8 cellular contexts compared by ENCODE assay signal in genomic region chr9:99299214-99300102, GRCh38.
DNase-seq lines count a peak whose midpoint lies in the region; ATAC-seq, FAIRE-seq and TF ChIP-seq lines count a peak whose summit lies in the region.

No MANE protein-coding gene starts in this region.

- 0 out of 3 replicates have a peak, but pooled peaks have one; percentile 13 for ATAC-seq in K562
- no peak for ATAC-seq in GM21717 (IDR thresholded peaks at IDR 0.05; ENCODE audit: unreplicated experiment)

- peaks cover 5 to 14% of the 10 kb centered on the region in 2 experiments; a peak in 3 of 5 replicates for H3K4me1 ChIP-seq in K562 (replicated peaks in 1 of 2; ENCODE audit: control insufficient read depth in 2 of 2, insufficient read depth in 2 of 2, low read length in 2 of 2)
- H3K4me1 ChIP-seq in stomach = peaks cover 0 to 4% (median 0%) of the 10 kb centered on the region in 4 donors

- H3K27me3 ChIP-seq in K562 (ENCODE audit: control insufficient read depth in 2 of 2, insufficient read depth in 2 of 2, low read length in 2 of 2) = no peaks in the 10 kb centered on the region; a peak in 1 of 5 replicates
- H3K27me3 ChIP-seq in stomach = no peaks in the 10 kb centered on the region

- in situ Hi-C loops in K562 (cut with MboI) = no loop called here

- H3K36me3 ChIP-seq in K562 (ENCODE audit: control insufficient read depth, insufficient read depth, low read length) (no peaks in the 10 kb centered on the region), stomach (no peaks in the 10 kb centered on the region)

- no peaks in the 10 kb centered on the region for H4K20me1 ChIP-seq in K562 (replicated peaks; ENCODE audit: control insufficient read depth, insufficient read depth, low read length)

- TF ChIP-seq RAD21 in K562 (CRISPR knock-in tag; conservative IDR thresholded peaks at IDR 0.05 in 1 of 2, IDR thresholded peaks at IDR 0.05 in 1 of 2) = peak; percentile 57 to 65

- POLR2A ChIA-PET in GM10248 (lab: Yijun Ruan, JAX) (no interaction called here), K562 (lab: Yijun Ruan, JAX) (no interaction called here)

- H3K4me3 ChIP-seq in K562 = no peak overlapping the region
- H3K4me3 ChIP-seq in stomach = no peak overlapping the region

- H3K9me3 ChIP-seq in K562 (replicated peaks; ENCODE audit: control insufficient read depth, insufficient read depth, low read depth, low read length) (no peaks in the 10 kb centered on the region), stomach (no peaks in the 10 kb centered on the region)

- H3K9me1 ChIP-seq in K562 (ENCODE audit: control insufficient read depth, insufficient read depth, low read length) = no peaks in the 10 kb centered on the region

- intact Hi-C loops in K562 (cut with micrococcal nuclease) (loop anchor here (10.0 kb wide), 1 partner anchor 115 kb away; no protein-coding TSS in a partner anchor), stomach (cut with DNase I; ENCODE audit: low total_unique reads) (no loop called here)

- H3K27ac ChIP-seq in K562 (ENCODE audit: extremely low read depth, low read depth, low read length) (no peak overlapping the region), stomach (no peak overlapping the region)

- TF ChIP-seq CTCF in GM10248 (IDR thresholded peaks at IDR 0.05; ENCODE audit: control extremely low read depth, extremely low read depth, low read depth, missing control alignments) (peak; percentile 22), K562 (IDR thresholded peaks at IDR 0.05 in 2 of 3, conservative IDR thresholded peaks at IDR 0.05 in 1 of 3; ENCODE audit: insufficient read depth in 2 of 3, low read depth in 1 of 3, low read length in 3 of 3) (peak; percentile 13 to 53 (median 21); a peak in 3 of 6 replicates), stomach (IDR thresholded peaks at IDR 0.05) (no peak)

- 9% methylated on average over 4 of the region's 4 CpGs for WGBS in K562 (ENCODE audit: insufficient coverage, low coverage, missing lambda C conversion rate)
- 61 to 75% (median 69%) methylated on average over 4 of the region's 4 CpGs for WGBS in stomach, 5 donors

- TF ChIP-seq POLR2A in K562 (conservative IDR thresholded peaks at IDR 0.05) (no peak), stomach (IDR thresholded peaks at IDR 0.05) (no peak)

- H3K4me2 ChIP-seq in K562 (ENCODE audit: insufficient read depth, low read length) = no peak overlapping the region

- H3K79me2 ChIP-seq in K562 (ENCODE audit: control insufficient read depth, insufficient read depth, low read length) = no peaks in the 10 kb centered on the region

- no peak overlapping the region for H2AFZ ChIP-seq in K562 (ENCODE audit: low read depth, low read length)

- FAIRE-seq in K562 (lab: Jason Lieb, UNC) = no peak

- BruUV-seq in K562 (replicated peaks; lab: Mats Ljungman, UMichigan) = no TSS peak

- H3K9ac ChIP-seq in K562 (ENCODE audit: insufficient read depth in 1 of 2, low read depth in 2 of 2, low read length in 2 of 2) = no peak overlapping the region

- TF ChIP-seq EP300 in K562 (IDR thresholded peaks at IDR 0.05; ENCODE audit: low read length) (no peak), stomach (IDR thresholded peaks at IDR 0.05) (no peak)

- CTCF ChIA-PET in GM10248 (lab: Yijun Ruan, JAX) (interaction anchor here (0.7 to 1.8 kb wide), 4 partner anchors 12 to 68 kb away, joined by 3 to 7 read pairs (median 5); no protein-coding TSS in a partner anchor), K562 (lab: Yijun Ruan, JAX; ENCODE audit: low intra/inter-chr PET ratio) (no interaction called here)

- DNase-seq in GM10248 (ENCODE audit: extremely low spot score) (no peak), M059J (ENCODE audit: low read depth) (peak; percentile 85), K562 (ENCODE audit: extremely low read depth in 1 of 4, low spot score in 3 of 4) (no peak), myocyte (ENCODE audit: low read depth) (peak; percentile 65), stomach (no peak), NCI-H187 treated with DMSO at 0.1 percent for 48 hours (lab: John Stamatoyannopoulos, UW) (no peak)
- no peak for DNase-seq in activated CD8-positive, alpha-beta memory T cell treated with anti-CD3 and anti-CD28 coated beads, Interleukin-2, amount 50 U/mL, for 4 hours

TF ChIP-seq in K562, 482 proteins besides CTCF, POLR2A, EP300 and RAD21:
- peak; percentile 79 for TF ChIP-seq FOSL1 (tag; conservative IDR thresholded peaks at IDR 0.05)
- TF ChIP-seq NR2C1 (IDR thresholded peaks at IDR 0.05) = no peak
- TF ChIP-seq NR2C1 (tag; IDR thresholded peaks at IDR 0.05) = no peak
- TF ChIP-seq HMGXB4 (CRISPR knock-in tag; IDR thresholded peaks at IDR 0.05) = no peak
- peak; percentile 38; the same call in 1 of the 2 replicates for TF ChIP-seq ATF3 (IDR thresholded peaks at IDR 0.05)
- TF ChIP-seq ATF3 (CRISPR knock-in tag; conservative IDR thresholded peaks at IDR 0.05) = no peak
- TF ChIP-seq JUND (IDR thresholded peaks at IDR 0.05; ENCODE audit: borderline replicate concordance, low read depth, low read length) = peak; percentile 33; the same call in 1 of the 2 replicates
- TF ChIP-seq JUND (tag; IDR thresholded peaks at IDR 0.05; ENCODE audit: borderline replicate concordance, low read depth, low read length) = no peak
- no peak for TF ChIP-seq TOE1 (IDR thresholded peaks at IDR 0.05; ENCODE audit: borderline replicate concordance)
- no peak for TF ChIP-seq TOE1 (CRISPR knock-in tag; IDR thresholded peaks at IDR 0.05; ENCODE audit: borderline replicate concordance, low read depth)
- no peak for TF ChIP-seq SRSF3 (IDR thresholded peaks at IDR 0.05; ENCODE audit: insufficient read depth, low read length)
- no peak for TF ChIP-seq FOXJ2 (tag; IDR thresholded peaks at IDR 0.05)
- peak; percentile 28 for TF ChIP-seq MEIS2 (IDR thresholded peaks at IDR 0.05; ENCODE audit: partially characterized antibody)
- peak; percentile 47; the same call in 1 of the 2 replicates for TF ChIP-seq CEBPB (tag; IDR thresholded peaks at IDR 0.05)
- TF ChIP-seq HOMEZ (CRISPR knock-in tag; IDR thresholded peaks at IDR 0.05) = no peak
- peak; percentile 31; the same call in 1 of the 2 replicates for TF ChIP-seq DEAF1 (CRISPR knock-in tag; IDR thresholded peaks at IDR 0.05)
- TF ChIP-seq EZH2 (IDR thresholded peaks at IDR 0.05; ENCODE audit: borderline replicate concordance, low read depth, low read length) = no peak

Comparison
In these comparisons a context has a peak if more than half of its experiments do, and no peak if none do; other contexts are left out.
1. DNase-seq: peak in M059J (single experiment) and myocyte (single experiment); none in GM10248 (single experiment), K562 (0 of 4), stomach (single experiment), NCI-H187 treated with DMSO at 0.1 percent for 48 hours (single experiment) and activated CD8-positive, alpha-beta memory T cell treated with anti-CD3 and anti-CD28 coated beads, Interleukin-2, amount 50 U/mL, for 4 hours (single experiment).
2. CTCF ChIP-seq: peak in GM10248 (single experiment) and K562 (3 of 3); none in stomach (0 of 7).